Comparison of ENCODE assay signal across 1 cellular context in genomic region chr20:46605181-46605580, GRCh38.
TF ChIP-seq lines count a peak whose summit lies in the region.

No MANE protein-coding gene starts in this region.

TF ChIP-seq in HepG2, 621 proteins besides CTCF, POLR2A, EP300 and RAD21 (continued from another document and continues in another):
- TF ChIP-seq ARID3A (IDR thresholded peaks at IDR 0.05; ENCODE audit: low read depth, low read length) (no peak), ISL2 (CRISPR knock-in tag; IDR thresholded peaks at IDR 0.05) (0 out of 2 replicates have a peak, but pooled peaks have one; percentile 37), PRDM10 (CRISPR knock-in tag; IDR thresholded peaks at IDR 0.05; ENCODE audit: low read depth) (no peak), ZNF264 (CRISPR knock-in tag; IDR thresholded peaks at IDR 0.05) (no peak), SP140L (CRISPR knock-in tag; IDR thresholded peaks at IDR 0.05; ENCODE audit: borderline replicate concordance) (no peak), IRF2 (CRISPR knock-in tag; IDR thresholded peaks at IDR 0.05) (peak; percentile 29), JUN (CRISPR knock-in tag; IDR thresholded peaks at IDR 0.05) (no peak), SMC3 (IDR thresholded peaks at IDR 0.05; ENCODE audit: low read length) (no peak), KLF9 (CRISPR knock-in tag; IDR thresholded peaks at IDR 0.05; ENCODE audit: low read depth) (no peak), MZF1 (CRISPR knock-in tag; IDR thresholded peaks at IDR 0.05; ENCODE audit: borderline replicate concordance) (no peak), ZBTB33 (CRISPR knock-in tag; IDR thresholded peaks at IDR 0.05) (no peak), MED1 (CRISPR knock-in tag; IDR thresholded peaks at IDR 0.05) (peak; percentile 71), ZFP91 (CRISPR knock-in tag; IDR thresholded peaks at IDR 0.05; ENCODE audit: borderline replicate concordance) (no peak), ZNF407 (CRISPR knock-in tag; IDR thresholded peaks at IDR 0.05; ENCODE audit: not compliant biosample characterization) (no peak), RERE (CRISPR knock-in tag; IDR thresholded peaks at IDR 0.05; ENCODE audit: low read depth) (no peak), TERF1 (CRISPR knock-in tag; IDR thresholded peaks at IDR 0.05) (no peak), ZNF224 (CRISPR knock-in tag; IDR thresholded peaks at IDR 0.05) (no peak), NFRKB (IDR thresholded peaks at IDR 0.05) (no peak), PLSCR1 (CRISPR knock-in tag; IDR thresholded peaks at IDR 0.05; ENCODE audit: borderline replicate concordance) (no peak), GLMP (CRISPR knock-in tag; IDR thresholded peaks at IDR 0.05; ENCODE audit: borderline replicate concordance) (no peak), GABPA (IDR thresholded peaks at IDR 0.05; ENCODE audit: low read depth, low read length) (no peak), GABPA (CRISPR knock-in tag; IDR thresholded peaks at IDR 0.05; ENCODE audit: low read depth) (no peak), ARHGAP35 (CRISPR knock-in tag; IDR thresholded peaks at IDR 0.05; ENCODE audit: borderline replicate concordance) (no peak), THAP11 (CRISPR knock-in tag; IDR thresholded peaks at IDR 0.05) (no peak), ZNF367 (CRISPR knock-in tag; IDR thresholded peaks at IDR 0.05; ENCODE audit: borderline replicate concordance) (no peak)
